In genomic region chr20:57974863-57975262, GRCh38 we compare ENCODE assay signal across 29 cellular contexts.
"Had no signal": no experiment of that assay in that cellular context is flagged by ENCODE, and none has a peak within 500 bp of the region (broad histone marks: within the 10 kb centered on the region; RNA-seq: fewer than 3 reads in every experiment).

No MANE protein-coding gene starts in this region.

- H3K36me3 Mint-ChIP-seq: naive B cell; natural killer cell; stimulated activated naive B cell treated with anti-CD40 and anti-IgM and Interleukin-4, amounts not matched to agents 10 μg/mL and 1 μg/mL and 100 μg/mL, for 72 hours had no signal

- DNase-seq: naive B cell; natural killer cell; occipital lobe; ovary; posterior cingulate gyrus; psoas muscle; right cardiac atrium; spleen; stimulated activated CD4-positive, alpha-beta T cell treated with anti-CD3 and anti-CD28 coated beads, Interleukin-12 subunit alpha, Interleukin-12 subunit beta, amount 100 ng/mL, for 4 hours; stimulated activated CD4-positive, alpha-beta T cell treated with anti-CD3 and anti-CD28 coated beads, Interleukin-1b, Interleukin-23, amount 100 ng/mL, for 48 hours; stimulated activated CD4-positive, alpha-beta T cell treated with anti-CD3 and anti-CD28 coated beads, Interleukin-4, amount 100 ng/mL, for 1 hour; stimulated activated CD4-positive, alpha-beta T cell treated with anti-CD3 and anti-CD28 coated beads, Interleukin-4, amount 100 ng/mL, for 4 hours; stimulated activated naive B cell treated with anti-CD40 and anti-IgM and Interleukin-4, amounts not matched to agents 10 μg/mL and 1 μg/mL and 100 μg/mL, for 72 hours; stimulated activated naive CD4-positive, alpha-beta T cell treated with Interleukin-2 at 50 U/mL for 16 hours; stomach; thyroid gland; trophoblast cell; uterus had no signal

- H3K36me3 ChIP-seq: neural progenitor cell, ovary, spleen, stomach, thoracic aorta, thyroid gland, tibial nerve, upper lobe of left lung, uterus had no signal

- H3K27ac Mint-ChIP-seq: nephron; neural progenitor cell; progenitor cell of endocrine pancreas; stimulated activated effector memory CD8-positive, alpha-beta T cell treated with anti-CD3 and anti-CD28 coated beads, Interleukin-12 subunit alpha, Interleukin-12 subunit beta, amount 100 ng/mL, for 72 hours; stimulated activated naive B cell treated with anti-CD40 and anti-IgM and Interleukin-4, amounts not matched to agents 10 μg/mL and 1 μg/mL and 100 μg/mL, for 72 hours had no signal

- H3K9me3 ChIP-seq: ovary, psoas muscle, stomach, thoracic aorta, thyroid gland, tibial nerve, upper lobe of left lung, uterus had no signal

- H3K4me2 ChIP-seq: neural progenitor cell, smooth muscle cell had no signal

- H2AFZ ChIP-seq: neural progenitor cell, parathyroid adenoma had no signal

- H3K27me3 ChIP-seq: neural progenitor cell, ovary, thyroid gland, tibial nerve, upper lobe of left lung, uterus had no signal

- H3K4me1 Mint-ChIP-seq: naive B cell; stimulated activated effector memory CD8-positive, alpha-beta T cell treated with anti-CD3 and anti-CD28 coated beads, Interleukin-12 subunit alpha, Interleukin-12 subunit beta, amount 100 ng/mL, for 72 hours; stimulated activated naive B cell treated with anti-CD40 and anti-IgM and Interleukin-4, amounts not matched to agents 10 μg/mL and 1 μg/mL and 100 μg/mL, for 72 hours had no signal

- H3K4me3 Mint-ChIP-seq: naive B cell; natural killer cell; nephron; neural progenitor cell; stimulated activated effector memory CD8-positive, alpha-beta T cell treated with anti-CD3 and anti-CD28 coated beads, Interleukin-12 subunit alpha, Interleukin-12 subunit beta, amount 100 ng/mL, for 72 hours; stimulated activated naive B cell treated with anti-CD40 and anti-IgM and Interleukin-4, amounts not matched to agents 10 μg/mL and 1 μg/mL and 100 μg/mL, for 72 hours had no signal

- H3K4me1 ChIP-seq: parathyroid adenoma, psoas muscle, spleen, stomach, thyroid gland, upper lobe of left lung, uterus had no signal

- H3K9ac ChIP-seq: neural progenitor cell, parathyroid adenoma had no signal

- H3K79me2 ChIP-seq: parathyroid adenoma had no signal

- H3K27ac ChIP-seq: neural progenitor cell, ovary, parathyroid adenoma, psoas muscle, skin epidermis, spleen, stomach, thoracic aorta, thyroid gland, tibial nerve, upper lobe of left lung, uterus had no signal

- H3K4me3 ChIP-seq: neural progenitor cell, ovary, psoas muscle, skin epidermis, smooth muscle cell, spleen, stomach, thoracic aorta, thyroid gland, tibial nerve, upper lobe of left lung, uterus had no signal

- ATAC-seq: natural killer cell; psoas muscle; right cardiac atrium; sciatic nerve; stimulated activated effector memory CD8-positive, alpha-beta T cell treated with anti-CD3 and anti-CD28 coated beads, Interleukin-12 subunit alpha, Interleukin-12 subunit beta, amount 100 ng/mL, for 72 hours; stimulated activated naive B cell treated with anti-CD40 and anti-IgM and Interleukin-4, amounts not matched to agents 10 μg/mL and 1 μg/mL and 100 μg/mL, for 72 hours had no signal
